In the genomic region with DNA sequence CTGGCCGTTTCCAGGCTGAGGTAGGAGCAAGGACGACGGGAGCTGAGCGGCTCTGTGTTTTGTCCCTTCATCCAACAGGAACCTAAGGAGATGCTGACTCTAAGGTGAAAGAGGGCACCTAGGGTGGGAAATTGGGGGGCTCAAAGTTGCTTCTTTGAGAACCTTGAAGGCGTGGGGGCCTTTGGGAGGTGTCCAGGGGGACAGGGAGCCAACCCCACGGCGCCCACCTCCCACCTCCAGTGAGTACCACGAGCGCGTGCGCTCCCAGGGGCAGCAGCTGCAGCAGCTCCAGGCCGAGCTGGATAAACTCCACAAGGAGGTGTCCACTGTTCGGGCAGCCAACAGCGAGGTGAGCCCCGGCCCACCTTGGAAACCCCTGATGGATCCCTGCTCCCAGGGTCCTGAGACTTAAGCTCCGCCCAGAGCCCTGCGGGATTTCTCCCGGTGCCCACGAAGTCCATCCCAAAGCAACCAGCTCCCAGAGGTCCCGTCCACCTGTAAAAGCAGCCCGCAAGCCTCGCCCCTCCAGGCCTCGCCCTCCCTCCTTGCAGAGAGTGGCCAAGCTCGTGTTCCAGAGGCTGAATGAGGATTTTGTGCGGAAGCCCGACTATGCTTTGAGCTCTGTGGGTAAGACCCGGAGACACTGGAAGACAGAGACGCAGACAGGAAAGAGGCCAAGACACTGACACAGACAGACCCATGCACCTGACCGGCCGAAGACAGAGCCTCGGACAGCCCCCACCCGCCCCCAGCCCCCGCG, we compare ENCODE assay signal across 8 cellular contexts. TPM values are rescaled to one million over a fixed set of nuclear protein-coding genes. Genes with fewer than 3 reads are reported as not detected.
A peak's percentile ranks its signal among the peaks of the same experiment; 100 is the strongest.
DNase-seq lines count a peak whose midpoint lies in the region; ATAC-seq, FAIRE-seq and TF ChIP-seq lines count a peak whose summit lies in the region.

No MANE protein-coding gene starts in this region.

- H3K4me3 ChIP-seq in colonic mucosa (peak overlapping the region; percentile 53), mucosa of stomach (ENCODE audit: low read length) (peak overlapping the region; percentile 33)

- H3K9ac ChIP-seq in colonic mucosa (ENCODE audit: low read depth in 2 of 2, low read length in 2 of 2) (peak overlapping the region; percentile 40 to 47), mucosa of stomach (ENCODE audit: low read length) (peak overlapping the region; percentile 25)

- H3K4me1 ChIP-seq in colonic mucosa (peaks cover 12% of the 10 kb centered on the region), mucosa of stomach (ENCODE audit: control insufficient read depth, insufficient read depth, low read length) (peaks cover 45% of the 10 kb centered on the region)

- FAIRE-seq in D721Med (lab: Jason Lieb, UNC): no peak

- intact Hi-C loops in colonic mucosa (cut with DNase I): loop anchor here (5.0 kb wide), 1 partner anchor 44 kb away; the partner anchor contains the start of genes CPNE1 and RBM12

- no peaks in the 10 kb centered on the region for H3K36me3 ChIP-seq in colonic mucosa
- no peaks in the 10 kb centered on the region for H3K36me3 ChIP-seq in mucosa of stomach (ENCODE audit: control insufficient read depth, insufficient read depth, low read length)

- TF ChIP-seq CTCF in colonic mucosa (IDR thresholded peaks at IDR 0.05) (no peak), D721Med (IDR thresholded peaks at IDR 0.05; ENCODE audit: insufficient read depth, missing control alignments) (no peak)

- peak; percentile 26 for DNase-seq in activated CD4-positive, alpha-beta T cell treated with anti-CD3 and anti-CD28 coated beads for 48 hours
- no peak for DNase-seq in activated CD4-positive, alpha-beta T cell treated with anti-CD3 and anti-CD28 coated beads, Interleukin-2, amount 50 U/mL, for 1 hour
- DNase-seq in SK-MEL-5 (ENCODE audit: low read depth, low spot score) (peak; percentile 20), colonic mucosa (peak; percentile 44), D721Med (ENCODE audit: insufficient read length, low spot score) (no peak)

- H3K27me3 ChIP-seq in colonic mucosa (no peaks in the 10 kb centered on the region), mucosa of stomach (ENCODE audit: control insufficient read depth, insufficient read depth, low read length) (peaks cover 10% of the 10 kb centered on the region)

- no peaks in the 10 kb centered on the region for H3K9me3 ChIP-seq in colonic mucosa
- no peaks in the 10 kb centered on the region for H3K9me3 ChIP-seq in mucosa of stomach (ENCODE audit: control insufficient read depth, low read length)

- in situ Hi-C loops in SK-MEL-5 (cut with HindIII; ENCODE audit: low pct_unique_long_range_greater_than_20kb, low sequenced_read_pairs): no loop called here

- H3K27ac ChIP-seq in colonic mucosa: no peak overlapping the region

- ATAC-seq in GM18498 (IDR thresholded peaks at IDR 0.05; ENCODE audit: unreplicated experiment) (no peak), HG03097 (IDR thresholded peaks at IDR 0.05; ENCODE audit: low FRiP score, unreplicated experiment) (no peak)

RNA-seq across cellular contexts. Expression of gene SPAG4, which starts 2.9 kb away (rescaled TPM):
- total RNA-seq in SK-MEL-5 (2014; rRNA removed; shearing (Covaris generic)): 1.8 and 2.7 TPM in 2 replicates
- polyA plus RNA-seq in SK-MEL-5 (2015; cell fraction: cytosol; rRNA removed): 2.5 and 3.7 TPM in 2 replicates
- polyA plus RNA-seq in SK-MEL-5 (2015; cell fraction: nucleus; rRNA removed): 3.0 and 11.2 TPM in 2 replicates
- total RNA-seq in colonic mucosa: 1 to 10 TPM; 5.7 to 8.6 TPM

RNA-seq across cellular contexts. Expression of gene CPNE1, which starts 46.1 kb away (rescaled TPM):
- 72.4 and 84.6 TPM in 2 replicates for total RNA-seq in SK-MEL-5 (2014; rRNA removed; shearing (Covaris generic))
- 85.7 and 118 TPM in 2 replicates for polyA plus RNA-seq in SK-MEL-5 (2015; cell fraction: cytosol; rRNA removed)
- 408 and 473 TPM in 2 replicates for polyA plus RNA-seq in SK-MEL-5 (2015; cell fraction: nucleus; rRNA removed)
- 100 to 1,000 TPM; 137 to 152 TPM for total RNA-seq in colonic mucosa

RNA-seq across cellular contexts. Expression of gene RBM12, which starts 46.1 kb away (rescaled TPM):
- total RNA-seq in SK-MEL-5 (2014; rRNA removed; shearing (Covaris generic)): 57.2 and 61.7 TPM in 2 replicates
- 38.6 and 41.8 TPM in 2 replicates for polyA plus RNA-seq in SK-MEL-5 (2015; cell fraction: cytosol; rRNA removed)
- 37.4 and 45.8 TPM in 2 replicates for polyA plus RNA-seq in SK-MEL-5 (2015; cell fraction: nucleus; rRNA removed)
- total RNA-seq in colonic mucosa: 10 to 100 TPM; 63.8 to 74.5 TPM

Comparison
In these comparisons a context has a peak if more than half of its experiments do, and no peak if none do; other contexts are left out.
1. DNase-seq: peak in activated CD4-positive, alpha-beta T cell treated with anti-CD3 and anti-CD28 coated beads for 48 hours (single experiment), SK-MEL-5 (single experiment) and colonic mucosa (single experiment); none in activated CD4-positive, alpha-beta T cell treated with anti-CD3 and anti-CD28 coated beads, Interleukin-2, amount 50 U/mL, for 1 hour (single experiment) and D721Med (single experiment).